23 cellular contexts compared by ENCODE assay signal in the genomic region with DNA sequence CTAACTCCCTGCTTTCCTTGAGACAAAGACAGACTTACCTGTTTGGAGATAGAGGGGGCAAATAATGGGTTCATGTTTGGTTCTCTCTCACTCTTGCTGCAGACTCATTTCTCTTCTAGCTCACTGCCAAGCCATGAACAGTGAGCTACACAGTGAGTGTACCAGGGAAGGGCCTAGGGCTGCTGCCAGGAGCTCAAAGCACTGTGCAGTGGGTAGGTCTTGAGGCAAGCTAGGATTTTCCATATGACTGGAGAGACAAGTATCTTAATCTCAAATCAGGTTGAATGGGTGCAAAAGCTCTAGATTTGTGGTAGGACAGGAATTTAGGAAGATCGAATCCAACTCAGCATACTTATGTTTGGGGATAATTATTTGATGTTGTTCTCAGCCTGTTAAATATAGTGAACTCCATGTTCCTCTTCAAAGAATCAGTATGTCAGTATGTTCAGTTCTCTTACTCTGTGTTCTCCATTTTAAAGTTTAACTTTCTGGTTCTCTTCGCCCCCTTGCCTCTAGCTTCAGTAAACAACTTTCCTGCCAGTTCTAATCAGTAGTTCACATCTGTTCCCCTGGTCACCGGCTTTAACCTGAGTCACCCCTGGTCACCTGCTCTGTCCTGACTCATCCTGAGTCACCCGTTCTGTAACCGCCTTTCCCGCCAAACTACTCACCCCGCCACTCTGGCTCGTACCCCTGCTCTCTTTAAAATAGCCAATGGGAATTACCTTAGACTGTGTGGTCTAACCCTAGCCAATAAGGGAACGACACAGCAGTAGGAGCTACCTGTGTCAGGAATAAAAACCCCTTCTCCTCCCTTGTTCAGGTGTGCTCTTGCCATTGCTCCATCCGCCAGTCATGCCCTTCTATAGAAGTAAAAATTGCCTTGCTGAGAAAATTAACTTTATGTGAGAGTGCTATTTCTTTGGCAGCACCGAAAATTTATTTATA. TPM values are rescaled to one million over a fixed set of nuclear protein-coding genes. Genes with fewer than 3 reads are reported as not detected.
DNase-seq lines count a peak whose midpoint lies in the region; ATAC-seq and TF ChIP-seq lines count a peak whose summit lies in the region.
"Had no signal": no experiment of that assay in that cellular context is flagged by ENCODE, and none has a peak within 500 bp of the region (broad histone marks: within the 10 kb centered on the region; RNA-seq: fewer than 3 reads in every experiment).

No MANE protein-coding gene starts in this region.

- no peak for TF ChIP-seq POLR2A in adrenal gland (IDR thresholded peaks at IDR 0.05)

- H3K4me1 ChIP-seq in adrenal gland (replicated peaks in 1 of 2) = no peaks in the 10 kb centered on the region
- H3K4me1 ChIP-seq: right atrium auricular region had no signal

- no peaks in the 10 kb centered on the region for H3K27me3 ChIP-seq in adrenal gland
- H3K27me3 ChIP-seq: BLaER1 treated with 17β-estradiol and CSF1 and Interleukin-3, amounts not matched to agents 10 nM and 100 nM; cardiac muscle cell; MG63; right atrium auricular region had no signal

- no peaks in the 10 kb centered on the region for H3K9me3 ChIP-seq in adrenal gland (replicated peaks in 1 of 3)
- H3K9me3 ChIP-seq: MG63, right atrium auricular region had no signal

- no peaks in the 10 kb centered on the region for H3K36me3 ChIP-seq in adrenal gland (replicated peaks in 1 of 2)
- H3K36me3 ChIP-seq: BLaER1 treated with 17β-estradiol and CSF1 and Interleukin-3, amounts not matched to agents 10 nM and 100 nM; cardiac muscle cell; MG63; right atrium auricular region had no signal

- H3K4me3 ChIP-seq in adrenal gland = no peak overlapping the region
- H3K4me3 ChIP-seq: BLaER1 treated with 17β-estradiol and CSF1 and Interleukin-3, amounts not matched to agents 10 nM and 100 nM; cardiac muscle cell; MG63; right atrium auricular region had no signal

- intact Hi-C loops in adrenal gland (cut with DNase I) = no loop called here
- intact Hi-C loops in left cardiac atrium (cut with DNase I) = no loop called here

- H3K27ac ChIP-seq in adrenal gland = no peak overlapping the region
- H3K27ac ChIP-seq: BLaER1 treated with 17β-estradiol and CSF1 and Interleukin-3, amounts not matched to agents 10 nM and 100 nM; cardiac muscle cell; right atrium auricular region had no signal

- 74 to 89% (median 85%) methylated on average over 11 of the region's 11 CpGs for WGBS in adrenal gland, 4 donors

- DNase-seq in A172 (ENCODE audit: low spot score) = peak; percentile 45
- DNase-seq in HT1080 (ENCODE audit: low read depth) = peak; percentile 51
- DNase-seq in adrenal gland = peak in 4 of 7 donors; percentile 18 to 39 (median 30)
- peak; percentile 91 for DNase-seq in islet precursor cell
- DNase-seq in DMS79 (lab: John Stamatoyannopoulos, UW) = no peak
- no peak for DNase-seq in left cardiac atrium
- no peak for DNase-seq in GM10266 (ENCODE audit: extremely low spot score)
- DNase-seq: activated B cell treated with CpG ODN at 0.5 μM for 24 hours; activated CD8-positive, alpha-beta T cell treated with anti-CD3 and anti-CD28 coated beads for 36 hours; activated naive CD4-positive, alpha-beta T cell; amygdala; dermis blood vessel endothelial cell; HFFc6; MG63; NCI-H187; nucleus accumbens; stimulated activated CD4-positive, alpha-beta T cell treated with anti-CD3 and anti-CD28 coated beads, Interleukin-15, amount 100 ng/mL, for 24 hours had no signal

- ATAC-seq in GM18870 (IDR thresholded peaks at IDR 0.05; ENCODE audit: unreplicated experiment) = no peak
- ATAC-seq in left cardiac atrium = no peak
- ATAC-seq: activated CD8-positive, alpha-beta T cell treated with anti-CD3 and anti-CD28 coated beads for 36 hours had no signal

- TF ChIP-seq CTCF in adrenal gland (IDR thresholded peaks at IDR 0.05) = no peak
- no peak for TF ChIP-seq CTCF in GM10266 (IDR thresholded peaks at IDR 0.05; ENCODE audit: control insufficient read depth, insufficient read depth, low read depth, missing control alignments)

RNA-seq across cellular contexts. Expression of a gene that starts 21.9 kb away (rescaled TPM):
- not detected in 2 replicates for total RNA-seq in A172 (2014; rRNA removed; shearing (Covaris generic))
- not detected in 2 replicates for total RNA-seq in HT1080 (2014; rRNA removed; shearing (Covaris generic))
- not detected in 2 replicates for polyA plus RNA-seq in HT1080 (2015; cell fraction: cytosol; rRNA removed)
- 0.17 TPM in 1 of 2 replicates, not detected in the other for polyA plus RNA-seq in HT1080 (2015; cell fraction: nucleus; rRNA removed)
- total RNA-seq in adrenal gland (under 1 TPM in 1 of 8 donors, not detected in 7; 0.47 TPM), left cardiac atrium (not detected)
- not detected for polyA plus RNA-seq in adrenal gland
- total RNA-seq: activated B cell treated with CpG ODN at 0.5 μM for 24 hours; activated CD8-positive, alpha-beta T cell treated with anti-CD3 and anti-CD28 coated beads for 36 hours; cardiac muscle cell; dermis blood vessel endothelial cell; HFFc6; right atrium auricular region; RPMI7951 had no signal
- polyA plus RNA-seq: cardiac muscle cell, keratinocyte had no signal

RNA-seq across cellular contexts. Expression of a gene that starts 54.4 kb away (rescaled TPM):
- total RNA-seq in A172 (2014; rRNA removed; shearing (Covaris generic)) = 15.1 and 17.5 TPM in 2 replicates
- 22.1 and 29.3 TPM in 2 replicates for total RNA-seq in HT1080 (2014; rRNA removed; shearing (Covaris generic))
- polyA plus RNA-seq in HT1080 (2015; cell fraction: cytosol; rRNA removed) = 26.7 and 37.5 TPM in 2 replicates
- 31.1 and 36.9 TPM in 2 replicates for polyA plus RNA-seq in HT1080 (2015; cell fraction: nucleus; rRNA removed)
- total RNA-seq in adrenal gland (10 to 100 TPM; 12.9 to 71.3 (median 26.0) TPM), left cardiac atrium (10 to 100 TPM in 1 of 2 donors, 1 to 10 TPM in 1; 7.9 to 12.0 TPM)
- 10 to 100 TPM in 2 of 3 donors, 1 to 10 TPM in 1; 8.6 to 42.7 (median 12.5) TPM for polyA plus RNA-seq in adrenal gland
- total RNA-seq: HFFc6 had no signal

Comparison
In these comparisons a context has a peak if more than half of its experiments do, and no peak if none do; other contexts are left out.
1. DNase-seq: peak in A172 (single experiment), HT1080 (single experiment), adrenal gland (4 of 7) and islet precursor cell (single experiment); none in DMS79 (single experiment), left cardiac atrium (single experiment) and GM10266 (single experiment).